In the genomic region with DNA sequence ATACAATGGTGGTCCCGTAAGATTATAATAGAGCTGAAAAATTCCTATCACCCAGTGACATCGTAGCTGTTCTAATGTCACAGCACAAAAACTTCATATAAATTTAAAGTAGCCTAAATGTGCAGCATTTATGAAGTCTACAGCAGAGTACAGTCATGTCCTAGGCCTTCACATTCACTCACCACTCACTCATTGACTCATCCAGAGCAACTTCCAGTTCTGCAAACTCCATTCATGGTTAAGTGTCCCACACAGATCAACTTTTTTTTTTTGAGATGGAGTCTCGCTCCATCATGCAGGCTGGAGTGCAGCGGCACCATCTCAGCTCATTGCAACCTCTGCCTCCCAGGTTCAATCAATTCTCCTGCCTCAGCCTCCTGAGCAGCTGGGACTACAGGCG, we compare ENCODE assay signal across 29 cellular contexts. TPM values are rescaled to one million over a fixed set of nuclear protein-coding genes. Genes with fewer than 3 reads are reported as not detected.
DNase-seq lines count a peak whose midpoint lies in the region; ATAC-seq, FAIRE-seq and TF ChIP-seq lines count a peak whose summit lies in the region.
"Had no signal": no experiment of that assay in that cellular context is flagged by ENCODE, and none has a peak within 500 bp of the region (broad histone marks: within the 10 kb centered on the region; RNA-seq: fewer than 3 reads in every experiment).

No MANE protein-coding gene starts in this region.

- H3K27ac ChIP-seq in AG04450 (ENCODE audit: low read depth, low read length) = no peak overlapping the region
- H3K27ac ChIP-seq: BLaER1 treated with 17β-estradiol and CSF1 and Interleukin-3, amounts not matched to agents 10 nM and 100 nM; left ventricle myocardium inferior; ovary; thoracic aorta had no signal

- H3K4me3 Mint-ChIP-seq in activated CD4-positive, alpha-beta memory T cell treated with anti-CD3 and anti-CD28 coated beads, Interleukin-2, amount 10 ng/mL, durations not matched to agents 7 days and 5 days = no peak overlapping the region
- H3K4me3 Mint-ChIP-seq: activated CD4-positive, alpha-beta T cell treated with anti-CD3 and anti-CD28 coated beads, Interleukin-2, amount 10 ng/mL, durations not matched to agents 24 days and 14 days; activated naive CD4-positive, alpha-beta T cell treated with anti-CD3 and anti-CD28 coated beads for 36 hours; natural killer cell treated with Interleukin-12 subunit alpha and Interleukin-12 subunit beta and Interleukin-15 and Interleukin-18, amount 100 ng/mL, for 72 hours; stimulated activated memory B cell treated with anti-CD40 and anti-IgM and Interleukin-4, amounts not matched to agents 10 μg/mL and 1 μg/mL and 100 μg/mL, for 72 hours; T-helper 1 cell treated with Interleukin-12 subunit alpha and Interleukin-12 subunit beta and Interleukin-4 antibody, amounts not matched to agents 30 μg/mL and 1 μg/mL, for 36 hours had no signal

- POLR2A ChIA-PET in AG04450 (lab: Yijun Ruan, JAX) = no interaction called here
- POLR2A ChIA-PET in activated CD4-positive, alpha-beta memory T cell treated with anti-CD3 and anti-CD28 coated beads, Interleukin-2, amount 10 ng/mL, durations not matched to agents 7 days and 5 days (lab: Charles Lee) = no interaction called here

- no peak for TF ChIP-seq CTCF in AG04450 (IDR thresholded peaks at IDR 0.05; ENCODE audit: low read depth, low read length)
- no peak for TF ChIP-seq CTCF in foreskin fibroblast (IDR thresholded peaks at IDR 0.05; ENCODE audit: low read depth, low read length)

- FAIRE-seq in frontal cortex (lab: Jason Lieb, UNC) = no peak
- FAIRE-seq: GM12892, K562, RCC 7860 had no signal

- ATAC-seq in HG03439 (IDR thresholded peaks at IDR 0.05; ENCODE audit: unreplicated experiment) = no peak
- no peak for ATAC-seq in HG03175 (IDR thresholded peaks at IDR 0.05; ENCODE audit: unreplicated experiment)
- ATAC-seq: K562; natural killer cell treated with Interleukin-12 subunit alpha and Interleukin-12 subunit beta and Interleukin-15 and Interleukin-18, amount 100 ng/mL, for 72 hours; stimulated activated memory B cell treated with anti-CD40 and anti-IgM and Interleukin-4, amounts not matched to agents 10 μg/mL and 1 μg/mL and 100 μg/mL, for 72 hours had no signal

- no peaks in the 10 kb centered on the region for H3K4me1 Mint-ChIP-seq in activated CD4-positive, alpha-beta memory T cell treated with anti-CD3 and anti-CD28 coated beads, Interleukin-2, amount 10 ng/mL, durations not matched to agents 7 days and 5 days
- H3K4me1 Mint-ChIP-seq: activated CD4-positive, alpha-beta T cell treated with anti-CD3 and anti-CD28 coated beads, Interleukin-2, amount 10 ng/mL, durations not matched to agents 24 days and 14 days; stimulated activated memory B cell treated with anti-CD40 and anti-IgM and Interleukin-4, amounts not matched to agents 10 μg/mL and 1 μg/mL and 100 μg/mL, for 72 hours had no signal

- no peaks in the 10 kb centered on the region for H3K9me3 Mint-ChIP-seq in activated CD4-positive, alpha-beta memory T cell treated with anti-CD3 and anti-CD28 coated beads, Interleukin-2, amount 10 ng/mL, durations not matched to agents 7 days and 5 days
- H3K9me3 Mint-ChIP-seq: activated CD4-positive, alpha-beta T cell treated with anti-CD3 and anti-CD28 coated beads, Interleukin-2, amount 10 ng/mL, durations not matched to agents 24 days and 14 days; activated naive CD4-positive, alpha-beta T cell treated with anti-CD3 and anti-CD28 coated beads for 36 hours; natural killer cell treated with Interleukin-12 subunit alpha and Interleukin-12 subunit beta and Interleukin-15 and Interleukin-18, amount 100 ng/mL, for 72 hours; T-helper 1 cell treated with Interleukin-12 subunit alpha and Interleukin-12 subunit beta and Interleukin-4 antibody, amounts not matched to agents 30 μg/mL and 1 μg/mL, for 36 hours had no signal

- H3K4me3 ChIP-seq in AG04450 (ENCODE audit: low read depth, low read length) (no peak overlapping the region), foreskin fibroblast (ENCODE audit: low read depth in 1 of 2, low read length in 2 of 2) (no peak overlapping the region)
- H3K4me3 ChIP-seq: BLaER1 treated with 17β-estradiol and CSF1 and Interleukin-3, amounts not matched to agents 10 nM and 100 nM; K562; left ventricle myocardium inferior; ovary; thoracic aorta had no signal

- no peaks in the 10 kb centered on the region for H3K36me3 Mint-ChIP-seq in activated CD4-positive, alpha-beta memory T cell treated with anti-CD3 and anti-CD28 coated beads, Interleukin-2, amount 10 ng/mL, durations not matched to agents 7 days and 5 days (ENCODE audit: low read depth)
- H3K36me3 Mint-ChIP-seq: natural killer cell treated with Interleukin-12 subunit alpha and Interleukin-12 subunit beta and Interleukin-15 and Interleukin-18, amount 100 ng/mL, for 72 hours; stimulated activated memory B cell treated with anti-CD40 and anti-IgM and Interleukin-4, amounts not matched to agents 10 μg/mL and 1 μg/mL and 100 μg/mL, for 72 hours had no signal

- no peaks in the 10 kb centered on the region for H3K27me3 ChIP-seq in AG04450 (ENCODE audit: control insufficient read depth, insufficient read depth, low read length)
- H3K27me3 ChIP-seq: BLaER1 treated with 17β-estradiol and CSF1 and Interleukin-3, amounts not matched to agents 10 nM and 100 nM; ovary had no signal

- peaks cover 4% of the 10 kb centered on the region; the same call in 1 of the 2 replicates for H3K9me3 ChIP-seq in AG04450 (ENCODE audit: control insufficient read depth, insufficient read depth, low read length)
- H3K9me3 ChIP-seq: ovary, thoracic aorta had no signal

- no peak overlapping the region for H3K27ac Mint-ChIP-seq in activated CD4-positive, alpha-beta memory T cell treated with anti-CD3 and anti-CD28 coated beads, Interleukin-2, amount 10 ng/mL, durations not matched to agents 7 days and 5 days
- H3K27ac Mint-ChIP-seq: activated CD4-positive, alpha-beta T cell treated with anti-CD3 and anti-CD28 coated beads, Interleukin-2, amount 10 ng/mL, durations not matched to agents 24 days and 14 days; activated naive CD4-positive, alpha-beta T cell treated with anti-CD3 and anti-CD28 coated beads for 36 hours; natural killer cell treated with Interleukin-12 subunit alpha and Interleukin-12 subunit beta and Interleukin-15 and Interleukin-18, amount 100 ng/mL, for 72 hours; stimulated activated memory B cell treated with anti-CD40 and anti-IgM and Interleukin-4, amounts not matched to agents 10 μg/mL and 1 μg/mL and 100 μg/mL, for 72 hours; T-helper 1 cell treated with Interleukin-12 subunit alpha and Interleukin-12 subunit beta and Interleukin-4 antibody, amounts not matched to agents 30 μg/mL and 1 μg/mL, for 36 hours had no signal

- DNase-seq in AG04450 (ENCODE audit: low read depth, low spot score) (peak; percentile 21), HS-5 (ENCODE audit: low read depth) (peak; percentile 91), amniotic stem cell (lab: John Stamatoyannopoulos, UW) (peak; percentile 10), foreskin fibroblast (peak; percentile 47 to 75), frontal cortex (ENCODE audit: low spot score in 2 of 2) (no peak)
- DNase-seq in activated CD4-positive, alpha-beta memory T cell treated with anti-CD3 and anti-CD28 coated beads, Interleukin-2, amount 10 ng/mL, durations not matched to agents 7 days and 5 days = no peak
- DNase-seq: activated CD4-positive, alpha-beta T cell treated with anti-CD3 and anti-CD28 coated beads, Interleukin-2, amount 10 ng/mL, durations not matched to agents 24 days and 14 days; activated naive CD4-positive, alpha-beta T cell treated with anti-CD3 and anti-CD28 coated beads for 36 hours; Caco-2; central memory CD4-positive, alpha-beta T cell; dermis blood vessel endothelial cell; DMS79 treated with DMSO at 0.1 percent for 48 hours; foreskin melanocyte; left ventricle myocardium inferior; NCI-H1694 treated with DMSO at 0.1 percent for 48 hours; NCI-H2171 treated with DMSO at 0.1 percent for 48 hours; NCI-H526; ovary; stimulated activated CD4-positive, alpha-beta T cell treated with anti-CD3 and anti-CD28 coated beads, Interleukin-4, amount 100 ng/mL, for 1 hour had no signal

- peaks cover 2% of the 10 kb centered on the region for H3K27me3 Mint-ChIP-seq in activated CD4-positive, alpha-beta memory T cell treated with anti-CD3 and anti-CD28 coated beads, Interleukin-2, amount 10 ng/mL, durations not matched to agents 7 days and 5 days
- H3K27me3 Mint-ChIP-seq: activated CD4-positive, alpha-beta T cell treated with anti-CD3 and anti-CD28 coated beads, Interleukin-2, amount 10 ng/mL, durations not matched to agents 24 days and 14 days; stimulated activated memory B cell treated with anti-CD40 and anti-IgM and Interleukin-4, amounts not matched to agents 10 μg/mL and 1 μg/mL and 100 μg/mL, for 72 hours had no signal

- CTCF ChIA-PET in AG04450 (lab: Charles Lee) = interaction anchor here (1.0 kb wide), 1 partner anchor 28 kb away, joined by 3 read pairs; no protein-coding TSS in a partner anchor
- CTCF ChIA-PET in activated CD4-positive, alpha-beta memory T cell treated with anti-CD3 and anti-CD28 coated beads, Interleukin-2, amount 10 ng/mL, durations not matched to agents 7 days and 5 days (lab: Charles Lee) = interaction anchor here (0.6 kb wide), 1 partner anchor 1825 kb away, joined by 3 read pairs; a partner anchor contains a TSS

RNA-seq across cellular contexts. Expression of a gene that starts 20.9 kb away (rescaled TPM):
- 16.0 and 20.3 TPM in 2 replicates for polyA plus RNA-seq in AG04450 (2011; rRNA removed)
- 12.3 and 15.2 TPM in 2 replicates for polyA minus RNA-seq in AG04450 (2011; rRNA and poly(A)+ RNA removed)
- under 1 TPM; 0.13 to 0.30 TPM for total RNA-seq in activated CD4-positive, alpha-beta memory T cell treated with anti-CD3 and anti-CD28 coated beads, Interleukin-2, amount 10 ng/mL, durations not matched to agents 7 days and 5 days
- total RNA-seq in frontal cortex = 22.4 TPM
- total RNA-seq: natural killer cell treated with Interleukin-12 subunit alpha and Interleukin-12 subunit beta and Interleukin-15 and Interleukin-18, amount 100 ng/mL, for 72 hours had no signal

Comparison
In these comparisons a context has a peak if more than half of its experiments do, and no peak if none do; other contexts are left out.
1. DNase-seq: peak in AG04450 (single experiment), HS-5 (single experiment), amniotic stem cell (single experiment) and foreskin fibroblast (2 of 2); none in activated CD4-positive, alpha-beta memory T cell treated with anti-CD3 and anti-CD28 coated beads, Interleukin-2, amount 10 ng/mL, durations not matched to agents 7 days and 5 days (single experiment) and frontal cortex (0 of 2).
2. RNA of a gene that starts 20.9 kb away (total RNA-seq): 22.4 TPM in frontal cortex (single experiment); 0.13 to 0.30 TPM in activated CD4-positive, alpha-beta memory T cell treated with anti-CD3 and anti-CD28 coated beads, Interleukin-2, amount 10 ng/mL, durations not matched to agents 7 days and 5 days; every median in the first group is over 10 times any median in the second.